Comparison of ENCODE assay signal across 8 cellular contexts in the genomic region with DNA sequence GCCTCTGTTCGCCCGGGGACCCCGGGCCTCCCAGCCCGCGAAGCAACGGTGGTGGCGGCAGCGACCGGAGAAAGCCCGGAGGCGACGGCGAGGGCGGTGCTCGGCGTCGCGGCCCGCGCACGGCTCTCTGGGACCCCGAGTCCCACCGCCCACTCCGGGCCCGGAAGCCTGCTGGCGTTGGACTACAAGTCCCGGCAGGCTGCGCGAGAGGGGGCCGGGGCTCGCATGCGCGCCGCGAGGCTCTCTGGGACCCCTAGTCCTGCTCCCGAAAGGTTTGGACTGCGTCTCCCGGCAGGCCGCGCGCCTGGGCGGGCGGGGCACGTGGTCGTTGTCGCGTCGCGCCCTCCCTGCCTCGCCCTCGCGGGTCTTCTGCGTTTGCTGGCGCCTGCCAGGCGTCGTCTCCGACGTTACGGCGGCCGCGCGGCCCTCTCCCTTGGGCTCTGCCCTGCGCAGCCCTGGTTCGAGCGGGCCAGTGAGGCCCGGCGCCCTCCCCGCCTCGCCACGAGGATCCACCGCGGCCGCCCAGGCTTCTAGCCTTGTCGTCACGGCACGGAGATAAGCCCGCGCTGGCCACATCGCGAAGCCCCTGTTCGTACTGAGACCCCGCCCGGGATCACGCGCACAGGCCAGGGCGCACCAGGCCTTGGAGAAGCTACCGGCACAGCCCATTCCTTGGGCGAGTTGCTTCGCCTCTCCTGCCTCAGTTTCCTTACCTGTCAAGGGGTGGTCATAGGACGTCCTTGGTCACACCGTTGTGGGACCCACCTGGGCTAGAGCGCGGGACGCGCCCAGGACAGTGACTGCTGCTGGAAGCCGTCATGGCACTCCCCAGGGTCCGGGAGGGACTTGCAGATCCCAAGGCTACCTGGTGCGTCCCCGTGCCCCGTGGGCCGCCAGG. TPM values are rescaled to one million over a fixed set of nuclear protein-coding genes. Genes with fewer than 3 reads are reported as not detected.
A peak's percentile ranks its signal among the peaks of the same experiment; 100 is the strongest.
DNase-seq lines count a peak whose midpoint lies in the region; ATAC-seq and TF ChIP-seq lines count a peak whose summit lies in the region.

STK25 (minus strand) TSS at position 75 of the 898 bp plus-strand sequence. CDS start 549 bp downstream, outside the sequence.

- H3K27ac ChIP-seq in right cardiac atrium (ENCODE audit: low read length) (peak within 1 kb of the TSS; percentile 67), vagina (peak within 1 kb of the TSS; percentile 75)

- H3K36me3 ChIP-seq in vagina, result no peaks in the 10 kb centered on the region

- no peaks in the 10 kb centered on the region for H3K27me3 ChIP-seq in right cardiac atrium (ENCODE audit: control insufficient read depth, insufficient read depth)
- H3K27me3 ChIP-seq in vagina, result no peaks in the 10 kb centered on the region

- no peak for TF ChIP-seq CTCF in vagina (IDR thresholded peaks at IDR 0.05)

- H3K4me3 ChIP-seq in right cardiac atrium (ENCODE audit: low read length) (peak within 1 kb of the TSS; percentile 88), vagina (peak within 1 kb of the TSS; percentile 76 to 83)

- no peaks in the 10 kb centered on the region for H3K9me3 ChIP-seq in right cardiac atrium (ENCODE audit: control insufficient read depth, low read length)
- no peaks in the 10 kb centered on the region for H3K9me3 ChIP-seq in vagina

- peak; percentile 73 for ATAC-seq in GM18499 (IDR thresholded peaks at IDR 0.05; ENCODE audit: insufficient read depth, unreplicated experiment)
- peak; percentile 76 for ATAC-seq in HG02943 (IDR thresholded peaks at IDR 0.05; ENCODE audit: low read depth, unreplicated experiment)
- ATAC-seq in right cardiac atrium, result peak; percentile 97 to 98

- H3K4me1 ChIP-seq in right cardiac atrium (ENCODE audit: control insufficient read depth, insufficient read depth, low read length), result peaks cover 5% of the 10 kb centered on the region
- H3K4me1 ChIP-seq in vagina, result peaks cover 51% of the 10 kb centered on the region

- 2% methylated on average over 102 of the region's 102 CpGs for WGBS in right cardiac atrium

- DNase-seq in NCI-H187 treated with DMSO at 0.1 percent for 48 hours (lab: John Stamatoyannopoulos, UW) (peak; percentile 40), anterior cingulate cortex (lab: John Stamatoyannopoulos, UW) (peak; percentile 87 to 99 (median 97)), right cardiac atrium (peak; percentile 98 to 100 (median 99)), putamen (ENCODE audit: low spot score) (peak; percentile 97), vagina (ENCODE audit: extremely low spot score in 2 of 2) (peak; percentile 95 to 97)

- peak in 1 of 2 donors; percentile 45 for TF ChIP-seq POLR2A in vagina (IDR thresholded peaks at IDR 0.05)

- intact Hi-C loops in T-helper 2 cell treated with Interferon-gamma antibody and Interleukin-4, amounts not matched to agents 100 ng/mL and 5 ng/mL, for 36 hours (cut with micrococcal nuclease), result loop anchor here (1.0 to 2.0 kb wide), 8 partner anchors 32 to 373 kb away; partner anchors contain the start of genes ATG4B, DTYMK, FARP2 and THAP4
- intact Hi-C loops in right cardiac atrium (cut with DNase I), result loop anchor here in 2 of 4 donors (10.0 kb wide), 1 partner anchor 126 kb away; the partner anchor contains the start of genes ATG4B (in 2 of the 2) and THAP4 (in 2 of the 2)
- intact Hi-C loops in vagina (cut with DNase I), result no loop called here

RNA-seq across cellular contexts. Expression of gene STK25, which starts in this region (rescaled TPM):
- total RNA-seq in T-helper 2 cell treated with Interferon-gamma antibody and Interleukin-4, amounts not matched to agents 100 ng/mL and 5 ng/mL, for 36 hours, result 110 and 112 TPM in 2 replicates
- total RNA-seq in right cardiac atrium (100 to 1,000 TPM in 1 of 4 donors, 10 to 100 TPM in 3; 84.7 to 112 (median 95.3) TPM), vagina (197 TPM)
- polyA plus RNA-seq in right cardiac atrium, result 116 TPM

Comparison
In these comparisons a context has a peak if more than half of its experiments do, and no peak if none do; other contexts are left out.
1. Peak in every context shown above with its lines: DNase-seq, ATAC-seq, H3K4me3 ChIP-seq and H3K27ac ChIP-seq.
2. DNase-seq: peak in every context shown above with its lines; median percentile 99 in right cardiac atrium; 97 in anterior cingulate cortex; 97 in putamen; 96 in vagina; 40 in NCI-H187 treated with DMSO at 0.1 percent for 48 hours.